ENCODE assay signal across 18 cellular contexts in genomic region chr1:177854951-177855350, GRCh38.
"Had no signal": no experiment of that assay in that cellular context is flagged by ENCODE, and none has a peak within 500 bp of the region (broad histone marks: within the 10 kb centered on the region; RNA-seq: fewer than 3 reads in every experiment).

No MANE protein-coding gene starts in this region.

- H3K4me1 ChIP-seq: psoas muscle had no signal

- H3K4me3 ChIP-seq: coronary artery, mucosa of descending colon, psoas muscle, stomach, thoracic aorta, transverse colon had no signal

- H3K27ac ChIP-seq: coronary artery, neutrophil, psoas muscle, stomach, thoracic aorta, transverse colon had no signal

- ATAC-seq: left colon; mucosa of descending colon; naive thymus-derived CD8-positive, alpha-beta T cell; psoas muscle had no signal

- H3K9me3 ChIP-seq: mucosa of descending colon, neutrophil, psoas muscle, stomach, thoracic aorta, transverse colon had no signal

- H3K27me3 ChIP-seq: neutrophil, stomach, transverse colon had no signal

- DNase-seq: effector CD4-positive, alpha-beta T cell; endodermal cell; foreskin melanocyte; islet precursor cell; left colon; mammary epithelial cell; mucosa of descending colon; naive thymus-derived CD8-positive, alpha-beta T cell; psoas muscle; small intestine; stimulated activated CD4-positive, alpha-beta T cell treated with anti-CD3 and anti-CD28 coated beads, Interleukin-12 subunit alpha, Interleukin-12 subunit beta, amount 100 ng/mL, for 4 hours; stimulated activated naive CD4-positive, alpha-beta T cell; stomach; substantia nigra; transverse colon had no signal

- H3K36me3 ChIP-seq: neutrophil, stomach, thoracic aorta, transverse colon had no signal
